ENCODE assay signal across 1 cellular context in the genomic region with DNA sequence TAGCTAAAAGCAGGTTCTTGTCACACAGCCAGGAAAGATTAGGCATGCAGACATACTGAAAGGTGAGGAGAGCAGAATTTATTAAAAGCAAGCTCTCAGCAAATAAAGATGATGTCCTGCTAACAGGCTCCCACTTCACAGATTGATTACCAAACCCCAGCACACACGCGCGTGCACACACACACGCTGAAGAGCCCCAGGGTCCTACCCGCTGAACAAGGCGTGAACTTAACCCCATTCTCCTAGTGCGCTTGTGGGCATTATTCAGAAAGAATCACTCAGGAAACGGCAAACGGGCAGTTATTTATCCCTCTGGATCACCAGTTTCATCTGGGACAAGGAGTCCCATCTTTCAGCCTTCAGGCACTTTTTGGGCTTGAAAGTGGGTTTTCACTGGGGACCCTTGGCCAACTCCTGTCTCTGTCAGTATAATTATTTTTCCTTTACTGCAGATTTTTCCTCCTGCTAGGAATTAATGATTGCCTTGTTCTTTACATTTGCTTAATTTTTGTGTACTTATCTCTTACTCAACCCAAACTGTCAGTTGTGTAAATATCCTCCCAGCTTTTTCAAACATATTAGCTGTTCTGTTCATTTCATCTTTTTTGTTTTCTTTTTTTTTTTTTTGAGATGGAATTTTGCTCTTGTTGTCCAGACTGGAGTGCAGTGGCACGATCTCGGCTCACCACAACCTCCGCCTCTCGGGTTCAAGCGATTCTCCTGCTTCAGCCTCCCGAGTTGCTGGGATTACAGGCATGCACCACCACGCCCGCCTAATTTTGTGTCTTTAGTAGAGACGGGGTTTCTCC.
A peak's percentile ranks its signal among the peaks of the same experiment; 100 is the strongest.
TF ChIP-seq lines count a peak whose summit lies in the region.

No MANE protein-coding gene starts in this region.

TF ChIP-seq in HepG2, 621 proteins besides CTCF, POLR2A, EP300 and RAD21 (continued from another document and continues in another):
- TF ChIP-seq, protein P1, sequence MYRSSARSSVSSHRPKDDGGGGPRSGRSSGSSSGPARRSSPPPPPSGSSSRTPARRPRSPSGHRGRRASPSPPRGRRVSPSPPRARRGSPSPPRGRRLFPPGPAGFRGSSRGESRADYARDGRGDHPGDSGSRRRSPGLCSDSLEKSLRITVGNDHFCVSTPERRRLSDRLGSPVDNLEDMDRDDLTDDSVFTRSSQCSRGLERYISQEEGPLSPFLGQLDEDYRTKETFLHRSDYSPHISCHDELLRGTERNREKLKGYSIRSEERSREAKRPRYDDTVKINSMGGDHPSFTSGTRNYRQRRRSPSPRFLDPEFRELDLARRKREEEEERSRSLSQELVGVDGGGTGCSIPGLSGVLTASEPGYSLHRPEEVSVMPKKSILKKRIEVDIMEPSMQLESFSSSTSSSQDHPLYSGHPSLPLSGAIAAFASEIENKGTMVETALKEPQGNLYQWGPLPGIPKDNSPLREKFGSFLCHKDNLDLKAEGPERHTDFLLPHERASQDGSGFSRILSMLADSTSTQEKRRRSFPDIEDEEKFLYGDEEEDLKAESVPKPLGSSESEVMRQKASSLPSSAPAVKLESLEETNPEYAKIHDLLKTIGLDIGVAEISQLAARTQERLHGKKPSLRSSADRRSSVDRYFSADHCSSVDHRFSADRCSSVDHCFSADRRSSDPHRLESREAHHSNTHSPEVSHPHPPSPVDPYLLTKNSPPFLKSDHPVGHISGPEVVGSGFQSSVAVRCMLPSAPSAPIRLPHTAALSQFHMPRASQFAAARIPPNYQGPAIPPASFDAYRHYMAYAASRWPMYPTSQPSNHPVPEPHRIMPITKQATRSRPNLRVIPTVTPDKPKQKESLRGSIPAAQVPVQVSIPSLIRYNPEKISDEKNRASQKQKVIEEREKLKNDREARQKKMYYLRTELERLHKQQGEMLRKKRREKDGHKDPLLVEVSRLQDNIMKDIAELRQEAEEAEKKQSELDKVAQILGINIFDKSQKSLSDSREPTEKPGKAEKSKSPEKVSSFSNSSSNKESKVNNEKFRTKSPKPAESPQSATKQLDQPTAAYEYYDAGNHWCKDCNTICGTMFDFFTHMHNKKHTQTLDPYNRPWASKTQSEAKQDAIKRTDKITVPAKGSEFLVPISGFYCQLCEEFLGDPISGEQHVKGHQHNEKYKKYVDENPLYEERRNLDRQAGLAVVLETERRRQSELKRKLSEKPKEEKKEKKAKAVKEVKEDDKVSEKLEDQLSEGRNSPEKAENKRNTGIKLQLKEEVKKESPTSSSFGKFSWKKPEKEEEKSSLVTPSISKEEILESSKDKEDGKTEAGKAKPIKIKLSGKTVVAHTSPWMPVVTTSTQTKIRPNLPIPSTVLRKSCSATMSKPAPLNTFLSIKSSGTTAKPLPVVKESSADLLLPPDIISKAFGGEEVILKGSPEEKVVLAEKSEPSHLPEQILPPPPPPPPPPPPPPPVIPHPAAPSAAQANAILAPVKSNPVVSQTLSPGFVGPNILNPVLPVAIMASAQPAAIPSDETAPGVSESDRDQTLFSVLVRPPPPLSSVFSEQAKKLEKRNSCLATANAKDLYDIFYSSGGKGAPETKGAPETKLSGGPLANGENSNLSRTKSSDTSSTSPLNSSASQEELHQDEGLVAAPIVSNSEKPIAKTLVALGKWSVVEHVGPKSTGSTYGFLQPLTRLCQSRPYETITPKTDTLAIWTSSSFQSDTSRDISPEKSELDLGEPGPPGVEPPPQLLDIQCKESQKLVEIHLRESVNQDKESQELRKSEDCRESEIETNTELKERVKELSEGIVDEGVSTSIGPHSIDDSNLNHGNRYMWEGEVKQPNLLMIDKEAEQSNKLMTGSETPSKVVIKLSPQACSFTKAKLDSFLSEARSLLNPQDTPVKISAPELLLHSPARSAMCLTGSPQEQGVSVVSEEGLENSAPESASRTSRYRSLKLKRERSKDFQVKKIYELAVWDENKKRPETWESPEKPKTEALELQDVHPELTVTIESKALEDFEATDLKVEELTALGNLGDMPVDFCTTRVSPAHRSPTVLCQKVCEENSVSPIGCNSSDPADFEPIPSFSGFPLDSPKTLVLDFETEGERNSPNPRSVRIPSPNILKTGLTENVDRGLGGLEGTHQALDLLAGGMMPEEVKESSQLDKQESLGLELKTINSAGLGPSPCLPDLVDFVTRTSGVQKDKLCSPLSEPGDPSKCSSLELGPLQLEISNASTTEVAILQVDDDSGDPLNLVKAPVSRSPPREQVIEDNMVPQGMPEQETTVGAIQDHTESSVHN (CRISPR knock-in tag; IDR thresholded peaks at IDR 0.05) = no peak
- TF ChIP-seq ZNF251 (CRISPR knock-in tag; IDR thresholded peaks at IDR 0.05) (no peak), RCOR2 (CRISPR knock-in tag; IDR thresholded peaks at IDR 0.05) (peak; percentile 93), CENPX (CRISPR knock-in tag; IDR thresholded peaks at IDR 0.05) (no peak), TBX3 (IDR thresholded peaks at IDR 0.05; ENCODE audit: borderline replicate concordance) (peak; percentile 93), ZNF737 (CRISPR knock-in tag; IDR thresholded peaks at IDR 0.05; ENCODE audit: borderline replicate concordance) (no peak), ZMYM3 (CRISPR knock-in tag; IDR thresholded peaks at IDR 0.05) (peak; percentile 100), ZBTB1 (CRISPR knock-in tag; IDR thresholded peaks at IDR 0.05; ENCODE audit: borderline replicate concordance) (no peak), ZNF724P (CRISPR knock-in tag; IDR thresholded peaks at IDR 0.05; ENCODE audit: borderline replicate concordance) (no peak), SOX6 (IDR thresholded peaks at IDR 0.05) (no peak), SOX6 (CRISPR knock-in tag; IDR thresholded peaks at IDR 0.05) (peak; percentile 93), EHMT2 (IDR thresholded peaks at IDR 0.05; ENCODE audit: borderline replicate concordance, low read depth, low read length) (peak; percentile 77; the same call in 1 of the 2 replicates), ZNF530 (CRISPR knock-in tag; IDR thresholded peaks at IDR 0.05; ENCODE audit: low read depth) (no peak), HNRNPLL (IDR thresholded peaks at IDR 0.05; ENCODE audit: low read depth, low read length, poor library complexity, severe bottlenecking) (no peak), SALL2 (CRISPR knock-in tag; IDR thresholded peaks at IDR 0.05) (0 out of 2 replicates have a peak, but pooled peaks have one; percentile 48), ARHGAP35 (CRISPR knock-in tag; IDR thresholded peaks at IDR 0.05; ENCODE audit: borderline replicate concordance) (no peak), IRF2 (CRISPR knock-in tag; IDR thresholded peaks at IDR 0.05) (peak; percentile 76; the same call in 1 of the 2 replicates), ZFP36L2 (CRISPR knock-in tag; IDR thresholded peaks at IDR 0.05) (no peak), SETDB1 (CRISPR knock-in tag; IDR thresholded peaks at IDR 0.05; ENCODE audit: borderline replicate concordance) (no peak), SALL1 (CRISPR knock-in tag; IDR thresholded peaks at IDR 0.05) (peak; percentile 90), KDM1A (CRISPR knock-in tag; IDR thresholded peaks at IDR 0.05) (peak; percentile 94), MEIS1 (CRISPR knock-in tag; IDR thresholded peaks at IDR 0.05; ENCODE audit: borderline replicate concordance) (no peak; the same call in 1 of the 2 replicates), AKAP8 (CRISPR knock-in tag; IDR thresholded peaks at IDR 0.05) (0 out of 2 replicates have a peak, but pooled peaks have one; percentile 30), CREB1 (IDR thresholded peaks at IDR 0.05) (no peak), CREB1 (CRISPR knock-in tag; IDR thresholded peaks at IDR 0.05) (peak; percentile 54; the same call in 1 of the 2 replicates)
- TF ChIP-seq, protein P2, sequence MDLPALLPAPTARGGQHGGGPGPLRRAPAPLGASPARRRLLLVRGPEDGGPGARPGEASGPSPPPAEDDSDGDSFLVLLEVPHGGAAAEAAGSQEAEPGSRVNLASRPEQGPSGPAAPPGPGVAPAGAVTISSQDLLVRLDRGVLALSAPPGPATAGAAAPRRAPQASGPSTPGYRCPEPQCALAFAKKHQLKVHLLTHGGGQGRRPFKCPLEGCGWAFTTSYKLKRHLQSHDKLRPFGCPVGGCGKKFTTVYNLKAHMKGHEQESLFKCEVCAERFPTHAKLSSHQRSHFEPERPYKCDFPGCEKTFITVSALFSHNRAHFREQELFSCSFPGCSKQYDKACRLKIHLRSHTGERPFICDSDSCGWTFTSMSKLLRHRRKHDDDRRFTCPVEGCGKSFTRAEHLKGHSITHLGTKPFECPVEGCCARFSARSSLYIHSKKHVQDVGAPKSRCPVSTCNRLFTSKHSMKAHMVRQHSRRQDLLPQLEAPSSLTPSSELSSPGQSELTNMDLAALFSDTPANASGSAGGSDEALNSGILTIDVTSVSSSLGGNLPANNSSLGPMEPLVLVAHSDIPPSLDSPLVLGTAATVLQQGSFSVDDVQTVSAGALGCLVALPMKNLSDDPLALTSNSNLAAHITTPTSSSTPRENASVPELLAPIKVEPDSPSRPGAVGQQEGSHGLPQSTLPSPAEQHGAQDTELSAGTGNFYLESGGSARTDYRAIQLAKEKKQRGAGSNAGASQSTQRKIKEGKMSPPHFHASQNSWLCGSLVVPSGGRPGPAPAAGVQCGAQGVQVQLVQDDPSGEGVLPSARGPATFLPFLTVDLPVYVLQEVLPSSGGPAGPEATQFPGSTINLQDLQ (CRISPR knock-in tag; IDR thresholded peaks at IDR 0.05) = no peak
- TF ChIP-seq, protein P3, sequence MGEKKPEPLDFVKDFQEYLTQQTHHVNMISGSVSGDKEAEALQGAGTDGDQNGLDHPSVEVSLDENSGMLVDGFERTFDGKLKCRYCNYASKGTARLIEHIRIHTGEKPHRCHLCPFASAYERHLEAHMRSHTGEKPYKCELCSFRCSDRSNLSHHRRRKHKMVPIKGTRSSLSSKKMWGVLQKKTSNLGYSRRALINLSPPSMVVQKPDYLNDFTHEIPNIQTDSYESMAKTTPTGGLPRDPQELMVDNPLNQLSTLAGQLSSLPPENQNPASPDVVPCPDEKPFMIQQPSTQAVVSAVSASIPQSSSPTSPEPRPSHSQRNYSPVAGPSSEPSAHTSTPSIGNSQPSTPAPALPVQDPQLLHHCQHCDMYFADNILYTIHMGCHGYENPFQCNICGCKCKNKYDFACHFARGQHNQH (CRISPR knock-in tag; IDR thresholded peaks at IDR 0.05) = peak; percentile 47; the same call in 1 of the 2 replicates
- TF ChIP-seq, protein P4, sequence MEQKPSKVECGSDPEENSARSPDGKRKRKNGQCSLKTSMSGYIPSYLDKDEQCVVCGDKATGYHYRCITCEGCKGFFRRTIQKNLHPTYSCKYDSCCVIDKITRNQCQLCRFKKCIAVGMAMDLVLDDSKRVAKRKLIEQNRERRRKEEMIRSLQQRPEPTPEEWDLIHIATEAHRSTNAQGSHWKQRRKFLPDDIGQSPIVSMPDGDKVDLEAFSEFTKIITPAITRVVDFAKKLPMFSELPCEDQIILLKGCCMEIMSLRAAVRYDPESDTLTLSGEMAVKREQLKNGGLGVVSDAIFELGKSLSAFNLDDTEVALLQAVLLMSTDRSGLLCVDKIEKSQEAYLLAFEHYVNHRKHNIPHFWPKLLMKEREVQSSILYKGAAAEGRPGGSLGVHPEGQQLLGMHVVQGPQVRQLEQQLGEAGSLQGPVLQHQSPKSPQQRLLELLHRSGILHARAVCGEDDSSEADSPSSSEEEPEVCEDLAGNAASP (CRISPR knock-in tag; IDR thresholded peaks at IDR 0.05; ENCODE audit: borderline replicate concordance) = no peak
- TF ChIP-seq, protein P5, sequence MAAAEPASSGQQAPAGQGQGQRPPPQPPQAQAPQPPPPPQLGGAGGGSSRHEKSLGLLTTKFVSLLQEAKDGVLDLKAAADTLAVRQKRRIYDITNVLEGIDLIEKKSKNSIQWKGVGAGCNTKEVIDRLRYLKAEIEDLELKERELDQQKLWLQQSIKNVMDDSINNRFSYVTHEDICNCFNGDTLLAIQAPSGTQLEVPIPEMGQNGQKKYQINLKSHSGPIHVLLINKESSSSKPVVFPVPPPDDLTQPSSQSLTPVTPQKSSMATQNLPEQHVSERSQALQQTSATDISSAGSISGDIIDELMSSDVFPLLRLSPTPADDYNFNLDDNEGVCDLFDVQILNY (CRISPR knock-in tag; conservative IDR thresholded peaks at IDR 0.05) = no peak
- TF ChIP-seq, protein P6, sequence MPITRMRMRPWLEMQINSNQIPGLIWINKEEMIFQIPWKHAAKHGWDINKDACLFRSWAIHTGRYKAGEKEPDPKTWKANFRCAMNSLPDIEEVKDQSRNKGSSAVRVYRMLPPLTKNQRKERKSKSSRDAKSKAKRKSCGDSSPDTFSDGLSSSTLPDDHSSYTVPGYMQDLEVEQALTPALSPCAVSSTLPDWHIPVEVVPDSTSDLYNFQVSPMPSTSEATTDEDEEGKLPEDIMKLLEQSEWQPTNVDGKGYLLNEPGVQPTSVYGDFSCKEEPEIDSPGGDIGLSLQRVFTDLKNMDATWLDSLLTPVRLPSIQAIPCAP (CRISPR knock-in tag; IDR thresholded peaks at IDR 0.05; ENCODE audit: low read depth) = no peak
- TF ChIP-seq, protein P7, sequence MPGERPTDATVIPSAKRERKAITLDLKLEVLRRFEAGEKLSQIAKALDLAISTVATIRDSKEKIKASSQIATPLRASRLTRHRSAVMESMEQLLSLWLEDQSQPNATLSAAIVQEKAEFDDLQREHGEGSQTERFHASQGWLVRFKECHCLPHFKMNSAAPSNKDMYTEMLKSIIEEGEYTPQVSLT (CRISPR knock-in tag; IDR thresholded peaks at IDR 0.05; ENCODE audit: borderline replicate concordance, low read depth) = no peak
- TF ChIP-seq, protein P8, sequence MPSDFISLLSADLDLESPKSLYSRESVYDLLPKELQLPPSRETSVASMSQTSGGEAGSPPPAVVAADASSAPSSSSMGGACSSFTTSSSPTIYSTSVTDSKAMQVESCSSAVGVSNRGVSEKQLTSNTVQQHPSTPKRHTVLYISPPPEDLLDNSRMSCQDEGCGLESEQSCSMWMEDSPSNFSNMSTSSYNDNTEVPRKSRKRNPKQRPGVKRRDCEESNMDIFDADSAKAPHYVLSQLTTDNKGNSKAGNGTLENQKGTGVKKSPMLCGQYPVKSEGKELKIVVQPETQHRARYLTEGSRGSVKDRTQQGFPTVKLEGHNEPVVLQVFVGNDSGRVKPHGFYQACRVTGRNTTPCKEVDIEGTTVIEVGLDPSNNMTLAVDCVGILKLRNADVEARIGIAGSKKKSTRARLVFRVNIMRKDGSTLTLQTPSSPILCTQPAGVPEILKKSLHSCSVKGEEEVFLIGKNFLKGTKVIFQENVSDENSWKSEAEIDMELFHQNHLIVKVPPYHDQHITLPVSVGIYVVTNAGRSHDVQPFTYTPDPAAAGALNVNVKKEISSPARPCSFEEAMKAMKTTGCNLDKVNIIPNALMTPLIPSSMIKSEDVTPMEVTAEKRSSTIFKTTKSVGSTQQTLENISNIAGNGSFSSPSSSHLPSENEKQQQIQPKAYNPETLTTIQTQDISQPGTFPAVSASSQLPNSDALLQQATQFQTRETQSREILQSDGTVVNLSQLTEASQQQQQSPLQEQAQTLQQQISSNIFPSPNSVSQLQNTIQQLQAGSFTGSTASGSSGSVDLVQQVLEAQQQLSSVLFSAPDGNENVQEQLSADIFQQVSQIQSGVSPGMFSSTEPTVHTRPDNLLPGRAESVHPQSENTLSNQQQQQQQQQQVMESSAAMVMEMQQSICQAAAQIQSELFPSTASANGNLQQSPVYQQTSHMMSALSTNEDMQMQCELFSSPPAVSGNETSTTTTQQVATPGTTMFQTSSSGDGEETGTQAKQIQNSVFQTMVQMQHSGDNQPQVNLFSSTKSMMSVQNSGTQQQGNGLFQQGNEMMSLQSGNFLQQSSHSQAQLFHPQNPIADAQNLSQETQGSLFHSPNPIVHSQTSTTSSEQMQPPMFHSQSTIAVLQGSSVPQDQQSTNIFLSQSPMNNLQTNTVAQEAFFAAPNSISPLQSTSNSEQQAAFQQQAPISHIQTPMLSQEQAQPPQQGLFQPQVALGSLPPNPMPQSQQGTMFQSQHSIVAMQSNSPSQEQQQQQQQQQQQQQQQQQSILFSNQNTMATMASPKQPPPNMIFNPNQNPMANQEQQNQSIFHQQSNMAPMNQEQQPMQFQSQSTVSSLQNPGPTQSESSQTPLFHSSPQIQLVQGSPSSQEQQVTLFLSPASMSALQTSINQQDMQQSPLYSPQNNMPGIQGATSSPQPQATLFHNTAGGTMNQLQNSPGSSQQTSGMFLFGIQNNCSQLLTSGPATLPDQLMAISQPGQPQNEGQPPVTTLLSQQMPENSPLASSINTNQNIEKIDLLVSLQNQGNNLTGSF (CRISPR knock-in tag; IDR thresholded peaks at IDR 0.05) = no peak
